In genomic region chr17:81644976-81645952, GRCh38 we compare ENCODE assay signal across 18 cellular contexts. TPM values are rescaled to one million over a fixed set of nuclear protein-coding genes. Genes with fewer than 3 reads are reported as not detected.
"Had no signal": no experiment of that assay in that cellular context is flagged by ENCODE, and none has a peak within 500 bp of the region (broad histone marks: within the 10 kb centered on the region; RNA-seq: fewer than 3 reads in every experiment).

No MANE protein-coding gene starts in this region.

- H3K4me1 ChIP-seq: ascending aorta, breast epithelium, gastrocnemius medialis had no signal

- ATAC-seq: activated CD8-positive, alpha-beta T cell treated with anti-CD3 and anti-CD28 coated beads, Interleukin-2, amount 10 ng/mL, durations not matched to agents 7 days and 5 days; gastrocnemius medialis; naive thymus-derived CD4-positive, alpha-beta T cell; stimulated activated memory B cell treated with anti-CD40 and anti-IgM and Interleukin-4, amounts not matched to agents 10 μg/mL and 1 μg/mL and 100 μg/mL, for 72 hours had no signal

- DNase-seq: activated CD4-positive, alpha-beta T cell treated with anti-CD3 and anti-CD28 coated beads, Interleukin-2, amount 10 ng/mL, durations not matched to agents 24 days and 14 days; activated CD4-positive, CD25-positive, alpha-beta regulatory T cell; activated CD8-positive, alpha-beta memory T cell treated with anti-CD3 and anti-CD28 coated beads, Interleukin-2, amount 50 U/mL, for 4 hours; activated CD8-positive, alpha-beta T cell treated with anti-CD3 and anti-CD28 coated beads, Interleukin-2, amount 10 ng/mL, durations not matched to agents 7 days and 5 days; activated naive CD4-positive, alpha-beta T cell treated with Interleukin-2 at 50 U/mL for 16 hours; dermis blood vessel endothelial cell; gastrocnemius medialis; heart left ventricle; naive thymus-derived CD4-positive, alpha-beta T cell; retina; stimulated activated CD4-positive, alpha-beta T cell treated with anti-CD3 and anti-CD28 coated beads, Interleukin-2, amount 100 ng/mL, for 48 hours; T-helper 2 cell had no signal

- H3K27me3 ChIP-seq: ascending aorta had no signal

- H3K36me3 ChIP-seq: ascending aorta, breast epithelium, gastrocnemius medialis, heart left ventricle, neutrophil had no signal

- H3K4me3 ChIP-seq: ascending aorta, breast epithelium, gastrocnemius medialis, heart left ventricle had no signal

- H3K9me3 ChIP-seq: gastrocnemius medialis had no signal

- H3K27ac ChIP-seq: ascending aorta, breast epithelium, gastrocnemius medialis, heart left ventricle, neutrophil had no signal

RNA-seq across cellular contexts. Expression of gene TSPAN10, which starts 8.3 kb away (rescaled TPM):
- total RNA-seq: ascending aorta had no signal

RNA-seq across cellular contexts. Expression of gene PDE6G, which starts 11.1 kb away (rescaled TPM):
- total RNA-seq: ascending aorta, cerebellum, gastrocnemius medialis, urinary bladder had no signal
